ENCODE assay signal across 16 cellular contexts in genomic region chr18:56326386-56327072, GRCh38.
DNase-seq lines count a peak whose midpoint lies in the region; ATAC-seq and TF ChIP-seq lines count a peak whose summit lies in the region.
"Had no signal": no experiment of that assay in that cellular context is flagged by ENCODE, and none has a peak within 500 bp of the region (broad histone marks: within the 10 kb centered on the region; RNA-seq: fewer than 3 reads in every experiment).

No MANE protein-coding gene starts in this region.

- DNase-seq in SK-N-SH (no peak), ascending aorta (ENCODE audit: low spot score in 2 of 2) (no peak), hepatocyte (ENCODE audit: low spot score) (no peak), aorta (no peak), cardiac septum (ENCODE audit: low spot score) (no peak), mammary epithelial cell (no peak), occipital lobe (lab: John Stamatoyannopoulos, UW) (no peak)
- DNase-seq: CD4-positive, CD25-positive, alpha-beta regulatory T cell; HCEC 1CT; NCI-H1417 treated with DMSO at 0.1 percent for 48 hours; NCI-H1930; NCI-H345; NCI-H524 treated with DMSO at 0.1 percent for 48 hours; SJCRH30 had no signal

- TF ChIP-seq EP300 in SK-N-SH (IDR thresholded peaks at IDR 0.05; ENCODE audit: borderline replicate concordance in 1 of 2, low read depth in 1 of 2, low read length in 1 of 2): no peak

- POLR2A ChIA-PET in SK-N-SH (lab: Yijun Ruan, JAX): no interaction called here

- H3K9me3 ChIP-seq in SK-N-SH (no peaks in the 10 kb centered on the region), ascending aorta (no peaks in the 10 kb centered on the region), hepatocyte (ENCODE audit: low read depth) (no peaks in the 10 kb centered on the region), aorta (ENCODE audit: control insufficient read depth, low read length) (no peaks in the 10 kb centered on the region), mammary epithelial cell (replicated peaks; ENCODE audit: insufficient read depth, low read length) (no peaks in the 10 kb centered on the region)
- H3K9me3 ChIP-seq: SJCRH30 had no signal

- no peak overlapping the region for H3K9ac ChIP-seq in SK-N-SH
- H3K9ac ChIP-seq in mammary epithelial cell (ENCODE audit: insufficient read depth, low read length): no peak overlapping the region

- H4K20me1 ChIP-seq in SK-N-SH (ENCODE audit: insufficient read depth): no peaks in the 10 kb centered on the region
- no peaks in the 10 kb centered on the region for H4K20me1 ChIP-seq in hepatocyte (ENCODE audit: insufficient read depth, poor library complexity, severe bottlenecking)
- H4K20me1 ChIP-seq in mammary epithelial cell (ENCODE audit: insufficient read depth, low read length): no peaks in the 10 kb centered on the region

- no peaks in the 10 kb centered on the region for H3F3A ChIP-seq in SK-N-SH (replicated peaks; ENCODE audit: insufficient read depth)

- TF ChIP-seq CTCF in SK-N-SH (IDR thresholded peaks at IDR 0.05): no peak
- no peak for TF ChIP-seq CTCF in ascending aorta (IDR thresholded peaks at IDR 0.05)
- no peak for TF ChIP-seq CTCF in hepatocyte (IDR thresholded peaks at IDR 0.05; ENCODE audit: poor library complexity)
- no peak for TF ChIP-seq CTCF in mammary epithelial cell (conservative IDR thresholded peaks at IDR 0.05 in 1 of 2, IDR thresholded peaks at IDR 0.05 in 1 of 2; ENCODE audit: extremely low read depth in 1 of 2, insufficient read depth in 1 of 2, low read depth in 1 of 2, low read length in 2 of 2)

- no TSS peak for BruUV-seq in mammary epithelial cell (replicated peaks; lab: Mats Ljungman, UMichigan)

- H3K4me2 ChIP-seq in SK-N-SH: no peak overlapping the region
- H3K4me2 ChIP-seq in hepatocyte: no peak overlapping the region
- H3K4me2 ChIP-seq in mammary epithelial cell (ENCODE audit: insufficient read depth, low read depth, low read length): no peak overlapping the region

- H3K9me2 ChIP-seq in SK-N-SH (no peaks in the 10 kb centered on the region), hepatocyte (replicated peaks; ENCODE audit: insufficient read depth) (no peaks in the 10 kb centered on the region)

- H3K4me1 ChIP-seq in SK-N-SH (ENCODE audit: control insufficient read depth in 1 of 2, insufficient read depth in 2 of 2, low read depth in 1 of 2, low read length in 1 of 2) (peaks cover 0 to 12% of the 10 kb centered on the region in 2 experiments; a peak in 2 of 4 replicates), ascending aorta (peaks cover 0 to 16% of the 10 kb centered on the region in 2 donors), hepatocyte (ENCODE audit: insufficient read depth) (no peaks in the 10 kb centered on the region), aorta (ENCODE audit: control insufficient read depth in 1 of 2, insufficient read depth in 2 of 2, low read length in 2 of 2) (peaks cover 4 to 5% of the 10 kb centered on the region in 2 donors), mammary epithelial cell (ENCODE audit: insufficient read depth, low read length) (no peaks in the 10 kb centered on the region)
- H3K4me1 ChIP-seq: SJCRH30 had no signal

- dilution Hi-C loops in mammary epithelial cell (cut with HindIII; ENCODE audit: low sequenced_read_pairs): no loop called here

- intact Hi-C loops in ascending aorta (cut with DNase I): no loop called here
- intact Hi-C loops in aorta (cut with DNase I): no loop called here
- intact Hi-C loops in cardiac septum (cut with DNase I): no loop called here
- intact Hi-C loops in mammary epithelial cell (cut with micrococcal nuclease): no loop called here

- ATAC-seq in SK-N-SH treated with all-trans-retinoic acid at 6 μM for 48 hours (no peak), aorta (ENCODE audit: low FRiP score) (no peak)

- CTCF ChIA-PET in SK-N-SH (lab: Yijun Ruan, JAX): interaction anchor here (1.0 kb wide), 1 partner anchor 259 kb away, joined by 3 read pairs; no protein-coding TSS in a partner anchor
- CTCF ChIA-PET in mammary epithelial cell (lab: Charles Lee; ENCODE audit: low non-redundant PET): no interaction called here

- H2AFZ ChIP-seq in SK-N-SH (ENCODE audit: low read depth): no peak overlapping the region
- H2AFZ ChIP-seq in hepatocyte: no peak overlapping the region
- no peak overlapping the region for H2AFZ ChIP-seq in mammary epithelial cell (ENCODE audit: low read depth, low read length)

- 0 out of 2 replicates have a peak, but pooled peaks have one; percentile 6 for TF ChIP-seq RAD21 in SK-N-SH (IDR thresholded peaks at IDR 0.05; ENCODE audit: low read length)

- H3K4me3 ChIP-seq in SK-N-SH (ENCODE audit: low read depth in 2 of 2, low read length in 1 of 2): no peak overlapping the region
- H3K4me3 ChIP-seq in ascending aorta: no peak overlapping the region
- no peak overlapping the region for H3K4me3 ChIP-seq in hepatocyte
- no peak overlapping the region for H3K4me3 ChIP-seq in aorta (ENCODE audit: low read length in 2 of 2)
- no peak overlapping the region for H3K4me3 ChIP-seq in mammary epithelial cell (replicated peaks in 1 of 3; ENCODE audit: insufficient read depth in 1 of 3, low read depth in 2 of 3, low read length in 3 of 3)
- H3K4me3 ChIP-seq: SJCRH30 had no signal

- no peaks in the 10 kb centered on the region for H3K79me2 ChIP-seq in SK-N-SH (ENCODE audit: insufficient read depth)
- no peaks in the 10 kb centered on the region for H3K79me2 ChIP-seq in hepatocyte
- no peaks in the 10 kb centered on the region for H3K79me2 ChIP-seq in mammary epithelial cell (ENCODE audit: insufficient read depth, low read length)

- H3K27ac ChIP-seq in SK-N-SH (ENCODE audit: low read depth in 2 of 2, low read length in 1 of 2) (no peak overlapping the region), ascending aorta (peak overlapping the region; percentile 29 to 60), hepatocyte (peak overlapping the region; percentile 14), aorta (ENCODE audit: low read depth in 1 of 2, low read length in 2 of 2) (peak overlapping the region; percentile 10 to 29), mammary epithelial cell (ENCODE audit: insufficient read depth, low read depth, low read length) (no peak overlapping the region)
- H3K27ac ChIP-seq: 22Rv1, SJCRH30 had no signal

- WGBS in SK-N-SH (ENCODE audit: low lambda C conversion rate): 73% methylated on average over 2 of the region's 2 CpGs
- WGBS in hepatocyte (ENCODE audit: low lambda C conversion rate, missing lambda C conversion rate): 75% methylated on average over 2 of the region's 2 CpGs
- WGBS in aorta, 2 donors: 85 to 89% methylated on average over 2 of the region's 2 CpGs
- WGBS in mammary epithelial cell (ENCODE audit: low coverage, missing lambda C conversion rate): 80% methylated on average over 1 of the region's 2 CpGs

- in situ Hi-C loops in mammary epithelial cell (cut with MboI; ENCODE audit: low sequenced_read_pairs in 2 of 2): no loop called here

- H3K36me3 ChIP-seq in SK-N-SH (replicated peaks in 1 of 2; ENCODE audit: control insufficient read depth in 1 of 2, insufficient read depth in 2 of 2, low read length in 1 of 2) (no peaks in the 10 kb centered on the region), ascending aorta (no peaks in the 10 kb centered on the region), hepatocyte (replicated peaks; ENCODE audit: insufficient read depth, low read depth) (no peaks in the 10 kb centered on the region), aorta (ENCODE audit: control insufficient read depth in 1 of 2, insufficient read depth in 2 of 2, low read length in 1 of 2) (no peaks in the 10 kb centered on the region), mammary epithelial cell (ENCODE audit: insufficient read depth, low read length) (no peaks in the 10 kb centered on the region)
- H3K36me3 ChIP-seq: SJCRH30 had no signal

- H3K27me3 ChIP-seq in SK-N-SH (ENCODE audit: insufficient read depth) (no peaks in the 10 kb centered on the region), ascending aorta (no peaks in the 10 kb centered on the region), hepatocyte (no peaks in the 10 kb centered on the region), aorta (ENCODE audit: control insufficient read depth in 1 of 2, insufficient read depth in 2 of 2, low read length in 1 of 2) (no peaks in the 10 kb centered on the region), mammary epithelial cell (ENCODE audit: insufficient read depth, low read length) (no peaks in the 10 kb centered on the region)
- H3K27me3 ChIP-seq: SJCRH30 had no signal

TF ChIP-seq in SK-N-SH, 30 proteins besides CTCF, POLR2A, EP300 and RAD21:
- TF ChIP-seq GABPA (IDR thresholded peaks at IDR 0.05; ENCODE audit: low read depth) (no peak), POLR2AphosphoS5 (IDR thresholded peaks at IDR 0.05; ENCODE audit: low read depth, low read length) (no peak), TEAD4 (IDR thresholded peaks at IDR 0.05; ENCODE audit: borderline replicate concordance, insufficient read depth) (no peak), FOSL2 (IDR thresholded peaks at IDR 0.05; ENCODE audit: borderline replicate concordance, low read depth) (no peak), YY1 (IDR thresholded peaks at IDR 0.05; ENCODE audit: low read depth) (no peak)

TF ChIP-seq in SK-N-SH treated with all-trans-retinoic acid at 6 μM for 48 hours, 23 proteins besides CTCF, POLR2A, EP300 and RAD21 (continues in another document):
- no peak for TF ChIP-seq GLIS3 (CRISPR knock-in tag; IDR thresholded peaks at IDR 0.05)
- no peak for TF ChIP-seq CREB5 (CRISPR knock-in tag; IDR thresholded peaks at IDR 0.05; ENCODE audit: low read depth)
- no peak for TF ChIP-seq ISL1 (CRISPR knock-in tag; IDR thresholded peaks at IDR 0.05)
- no peak for TF ChIP-seq ZFP30 (CRISPR knock-in tag; IDR thresholded peaks at IDR 0.05)
- no peak for TF ChIP-seq ARNTL (CRISPR knock-in tag; IDR thresholded peaks at IDR 0.05; ENCODE audit: borderline replicate concordance, low read depth)
- TF ChIP-seq ZNF8 (CRISPR knock-in tag; IDR thresholded peaks at IDR 0.05): no peak
- no peak for TF ChIP-seq OSR1 (CRISPR knock-in tag; IDR thresholded peaks at IDR 0.05)
- no peak for TF ChIP-seq CSDC2 (CRISPR knock-in tag; IDR thresholded peaks at IDR 0.05)

Comparison
In these comparisons a context has a peak if more than half of its experiments do, and no peak if none do; other contexts are left out.
1. H3K27ac ChIP-seq: peak in ascending aorta (2 of 2), hepatocyte (single experiment) and aorta (2 of 2); none in SK-N-SH (0 of 2) and mammary epithelial cell (single experiment).